9 cellular contexts compared by ENCODE assay signal in the genomic region with DNA sequence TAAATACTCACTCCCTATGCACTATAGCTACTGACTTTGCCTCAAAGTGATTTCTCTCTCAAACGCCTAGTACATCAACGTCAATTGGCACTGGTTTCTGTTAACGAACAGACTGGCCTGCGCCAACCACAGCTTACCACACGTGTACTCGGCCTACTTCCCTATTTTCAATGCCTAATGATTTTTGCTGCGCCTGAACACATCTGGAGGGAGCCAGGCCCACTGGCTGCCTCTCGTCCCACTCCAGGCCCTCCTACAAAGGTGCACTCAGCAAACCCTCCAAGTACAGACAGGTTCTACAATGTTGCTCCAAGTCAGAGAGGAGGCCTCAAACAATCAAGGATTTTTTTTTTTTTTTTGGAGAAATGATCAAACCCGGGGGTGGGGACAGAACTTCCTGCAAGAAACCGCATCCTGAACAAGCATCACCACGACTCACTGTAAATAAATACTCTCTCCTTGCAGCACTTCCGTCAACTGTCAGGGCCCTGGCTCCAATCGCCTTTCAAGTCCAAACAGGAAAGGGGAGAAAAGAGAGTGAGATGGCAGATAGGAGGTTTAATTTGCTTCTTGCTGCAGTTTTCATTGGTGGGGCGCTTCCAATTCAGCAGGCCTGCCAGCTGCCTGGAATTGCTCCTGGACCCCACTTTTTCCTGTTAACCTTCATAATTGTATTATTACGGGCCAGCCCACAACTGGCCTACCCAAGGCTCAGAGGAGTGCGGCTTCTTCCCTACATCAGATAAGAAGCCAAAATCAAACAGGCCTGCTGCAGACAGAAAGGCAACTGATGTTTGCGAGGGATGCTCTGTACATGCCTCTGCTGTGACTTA.
A peak's percentile ranks its signal among the peaks of the same experiment; 100 is the strongest.
DNase-seq lines count a peak whose midpoint lies in the region; ATAC-seq and TF ChIP-seq lines count a peak whose summit lies in the region.
"Had no signal": no experiment of that assay in that cellular context is flagged by ENCODE, and none has a peak within 500 bp of the region (broad histone marks: within the 10 kb centered on the region; RNA-seq: fewer than 3 reads in every experiment).

No MANE protein-coding gene starts in this region.

- peak overlapping the region; percentile 37; the same call in 1 of the 2 replicates for H3K9ac ChIP-seq in IMR-90 (ENCODE audit: low read depth, low read length)
- no peak overlapping the region for H3K9ac ChIP-seq in trophoblast cell (ENCODE audit: low read length)

- H2BK15ac ChIP-seq in IMR-90 (ENCODE audit: low read depth, low read length): peak overlapping the region; percentile 97; the same call in 2 of the 3 replicates

- peak overlapping the region; percentile 53 for H3K14ac ChIP-seq in IMR-90 (replicated peaks; ENCODE audit: low read depth, low read length)
- H3K14ac ChIP-seq in trophoblast cell (ENCODE audit: low read length): no peak overlapping the region

- H3K4me2 ChIP-seq in IMR-90 (ENCODE audit: low read depth, low read length): peak overlapping the region; percentile 35; the same call in 1 of the 2 replicates
- H3K4me2 ChIP-seq in trophoblast cell (ENCODE audit: low read length): no peak overlapping the region

- no peaks in the 10 kb centered on the region for H4K20me1 ChIP-seq in IMR-90 (ENCODE audit: insufficient read depth, low read length)

- peak overlapping the region; percentile 97 for H2AK5ac ChIP-seq in IMR-90 (ENCODE audit: low read depth, low read length)
- no peak overlapping the region for H2AK5ac ChIP-seq in trophoblast cell (ENCODE audit: low read length)

- H4K91ac ChIP-seq in IMR-90 (ENCODE audit: insufficient read depth, low read depth, low read length) (peak overlapping the region; percentile 84), trophoblast cell (ENCODE audit: low read depth, low read length) (no peak overlapping the region)

- H3K27me3 Mint-ChIP-seq in endothelial cell (ENCODE audit: unreplicated experiment): peaks cover 3% of the 10 kb centered on the region
- H3K27me3 Mint-ChIP-seq in glutamatergic neuron (ENCODE audit: unreplicated experiment): peaks cover 7% of the 10 kb centered on the region

- dilution Hi-C loops in IMR-90 (cut with HindIII; ENCODE audit: low sequenced_read_pairs, unreplicated experiment): no loop called here

- H2BK120ac ChIP-seq in IMR-90 (ENCODE audit: low read depth, low read length) (peak overlapping the region; percentile 89), trophoblast cell (ENCODE audit: insufficient read depth, low read length, poor library complexity) (no peak overlapping the region)

- H3K23ac ChIP-seq in IMR-90 (ENCODE audit: low read depth, low read length): peak overlapping the region; percentile 84
- no peak overlapping the region for H3K23ac ChIP-seq in trophoblast cell (ENCODE audit: low read length)

- H3K36me3 ChIP-seq in IMR-90 (ENCODE audit: control insufficient read depth, insufficient read depth, low read length) (no peaks in the 10 kb centered on the region), trophoblast cell (ENCODE audit: control insufficient read depth in 1 of 2, insufficient read depth in 2 of 2, low read length in 2 of 2) (no peaks in the 10 kb centered on the region)

- H3K27ac ChIP-seq in IMR-90 (ENCODE audit: insufficient read depth, low read length): peak overlapping the region; percentile 74
- no peak overlapping the region for H3K27ac ChIP-seq in trophoblast cell (ENCODE audit: low read depth, low read length)

- no TSS peak for BruUV-seq in IMR-90 (replicated peaks; lab: Mats Ljungman, UMichigan)

- H3K4me1 ChIP-seq in IMR-90 (ENCODE audit: control insufficient read depth, insufficient read depth, low read length): peaks cover 33% of the 10 kb centered on the region
- peaks cover 5 to 14% of the 10 kb centered on the region in 2 experiments for H3K4me1 ChIP-seq in trophoblast cell (ENCODE audit: control insufficient read depth in 1 of 2, insufficient read depth in 2 of 2, low read length in 2 of 2)

- TF ChIP-seq RAD21 in IMR-90 (IDR thresholded peaks at IDR 0.05; ENCODE audit: low read length): no peak

- WGBS in IMR-90 (ENCODE audit: extremely low coverage in 2 of 2, insufficient read length in 1 of 2), 2 experiments: 66% methylated on average over 7 of the region's 17 CpGs; no CpG with 5 or more reads in 1 of the 2 experiments
- WGBS in trophoblast cell (ENCODE audit: extremely low coverage, insufficient coverage, insufficient read length): no CpG with 5 or more reads among the region's 17 CpGs

- H3K79me1 ChIP-seq in IMR-90 (ENCODE audit: low read depth in 1 of 2, low read length in 2 of 2) (peaks cover 16 to 68% of the 10 kb centered on the region in 2 experiments), trophoblast cell (ENCODE audit: low read length) (peaks cover 2% of the 10 kb centered on the region)

- no peak overlapping the region for H4K12ac ChIP-seq in trophoblast cell (ENCODE audit: low read depth, low read length)

- peak overlapping the region; percentile 18 for H3K56ac ChIP-seq in IMR-90 (ENCODE audit: extremely low read depth, insufficient read depth, low read length)

- H3K4ac ChIP-seq in IMR-90 (ENCODE audit: low read depth, low read length) (peak overlapping the region; percentile 89), trophoblast cell (ENCODE audit: low read depth, low read length) (no peak overlapping the region)

- intact Hi-C loops in IMR-90 (cut with micrococcal nuclease): no loop called here

- H3K4me1 Mint-ChIP-seq in endothelial cell (ENCODE audit: unreplicated experiment) (peaks cover 26% of the 10 kb centered on the region), glutamatergic neuron (ENCODE audit: low read depth, unreplicated experiment) (no peaks in the 10 kb centered on the region)
- H3K4me1 Mint-ChIP-seq: neural crest cell had no signal

- in situ Hi-C loops in IMR-90 (cut with MboI; ENCODE audit: low sequenced_read_pairs): no loop called here

- H3K27ac Mint-ChIP-seq in endothelial cell (ENCODE audit: unreplicated experiment) (peak overlapping the region; percentile 95), glutamatergic neuron (ENCODE audit: unreplicated experiment) (no peak overlapping the region)

- TF ChIP-seq POLR2A in IMR-90 (IDR thresholded peaks at IDR 0.05; ENCODE audit: low read depth, low read length): no peak

- CTCF ChIA-PET in IMR-90 (lab: Yijun Ruan, JAX): no interaction called here

- TF ChIP-seq CTCF in IMR-90 (conservative IDR thresholded peaks at IDR 0.05; ENCODE audit: low read depth, low read length) (no peak), endothelial cell (IDR thresholded peaks at IDR 0.05; ENCODE audit: unreplicated experiment) (no peak), glutamatergic neuron (IDR thresholded peaks at IDR 0.05; ENCODE audit: partially characterized antibody, unreplicated experiment) (no peak)

- peak overlapping the region; percentile 86 for H2AFZ ChIP-seq in IMR-90 (replicated peaks; ENCODE audit: low read length, poor library complexity)
- H2AFZ ChIP-seq in trophoblast cell (ENCODE audit: insufficient read depth, low read length, poor library complexity): no peak overlapping the region

- no peak overlapping the region for H3K4me3 ChIP-seq in IMR-90 (ENCODE audit: insufficient read depth, low read depth, low read length)
- H3K4me3 ChIP-seq in trophoblast cell (ENCODE audit: low read depth, low read length): no peak overlapping the region

- H3K18ac ChIP-seq in IMR-90 (ENCODE audit: low read depth, low read length) (peak overlapping the region; percentile 79), trophoblast cell (ENCODE audit: low read length) (no peak overlapping the region)

- ATAC-seq in GM21529 (IDR thresholded peaks at IDR 0.05; ENCODE audit: unreplicated experiment) (peak; percentile 92), IMR-90 (ENCODE audit: low read depth) (peak; percentile 70)

- H3K27me3 ChIP-seq in IMR-90 (ENCODE audit: control insufficient read depth, insufficient read depth, low read length) (no peaks in the 10 kb centered on the region), trophoblast cell (ENCODE audit: insufficient read depth, low read length) (no peaks in the 10 kb centered on the region)

- H4K5ac ChIP-seq in IMR-90 (ENCODE audit: low read depth, low read length): peak overlapping the region; percentile 81

- H2AK9ac ChIP-seq in IMR-90 (replicated peaks; ENCODE audit: low read depth, low read length, poor library complexity): no peak overlapping the region

- peak; percentile 24 for DNase-seq in ELF-1 (ENCODE audit: low read depth, low spot score)
- DNase-seq in IMR-90: peak; percentile 90
- DNase-seq in activated CD4-positive, alpha-beta T cell treated with anti-CD3 and anti-CD28 coated beads for 4 hours: peak; percentile 58 to 70
- DNase-seq in endothelial cell (ENCODE audit: low spot score): peak; percentile 39
- DNase-seq in trophoblast cell: peak in 1 of 2 donors; percentile 17
- DNase-seq in glutamatergic neuron: no peak
- DNase-seq in GOT3 (lab: John Stamatoyannopoulos, UW): no peak

- no peaks in the 10 kb centered on the region for H3K36me3 Mint-ChIP-seq in endothelial cell (ENCODE audit: low read depth, unreplicated experiment)
- H3K36me3 Mint-ChIP-seq in glutamatergic neuron (ENCODE audit: unreplicated experiment): no peaks in the 10 kb centered on the region

- H3K9me3 Mint-ChIP-seq in endothelial cell (ENCODE audit: unreplicated experiment) (no peaks in the 10 kb centered on the region), glutamatergic neuron (ENCODE audit: unreplicated experiment) (no peaks in the 10 kb centered on the region)
- H3K9me3 Mint-ChIP-seq: neural crest cell had no signal

- H2BK20ac ChIP-seq in IMR-90 (ENCODE audit: low read depth, low read length): peak overlapping the region; percentile 86

- no peaks in the 10 kb centered on the region for H3K9me3 ChIP-seq in IMR-90 (ENCODE audit: control insufficient read depth, insufficient read depth, low read length)
- H3K9me3 ChIP-seq in trophoblast cell (ENCODE audit: insufficient read depth, low read depth, low read length): no peaks in the 10 kb centered on the region

- H2BK5ac ChIP-seq in IMR-90 (ENCODE audit: low read depth, low read length, poor library complexity, severe bottlenecking): peak overlapping the region; percentile 81
- no peak overlapping the region for H2BK5ac ChIP-seq in trophoblast cell (ENCODE audit: low read depth, low read length, poor library complexity)

- H3K9me1 ChIP-seq in IMR-90 (ENCODE audit: insufficient read depth, low read length): peaks cover 31% of the 10 kb centered on the region

- POLR2A ChIA-PET in IMR-90 (lab: Charles Lee; ENCODE audit: unreplicated experiment): no interaction called here

- H2BK12ac ChIP-seq in trophoblast cell (ENCODE audit: low read length): peak overlapping the region; percentile 61

- peak overlapping the region; percentile 82 to 85 for H4K8ac ChIP-seq in IMR-90 (ENCODE audit: low read depth in 2 of 2, low read length in 2 of 2)
- no peak overlapping the region for H4K8ac ChIP-seq in trophoblast cell (ENCODE audit: low read depth, low read length)

- H3K4me3 Mint-ChIP-seq in endothelial cell (ENCODE audit: unreplicated experiment) (peak overlapping the region; percentile 34), glutamatergic neuron (ENCODE audit: unreplicated experiment) (no peak overlapping the region)
- H3K4me3 Mint-ChIP-seq: neural crest cell had no signal

- H3K79me2 ChIP-seq in trophoblast cell (ENCODE audit: control insufficient read depth, insufficient read depth, low read length, poor library complexity): no peaks in the 10 kb centered on the region

TF ChIP-seq in IMR-90, 13 proteins besides CTCF, POLR2A, EP300 and RAD21 (continues in another document):
- TF ChIP-seq CHD1 (IDR thresholded peaks at IDR 0.05; ENCODE audit: low read depth, low read length) (no peak), NFE2L2 (IDR thresholded peaks at IDR 0.05; ENCODE audit: low read depth, low read length) (no peak)

Comparison
In these comparisons a context has a peak if more than half of its experiments do, and no peak if none do; other contexts are left out.
1. DNase-seq: peak in ELF-1 (single experiment), IMR-90 (single experiment), activated CD4-positive, alpha-beta T cell treated with anti-CD3 and anti-CD28 coated beads for 4 hours (2 of 2) and endothelial cell (single experiment); none in glutamatergic neuron (single experiment) and GOT3 (single experiment).